Comparison of ENCODE assay signal across 7 cellular contexts in genomic region chr16:2778692-2778958, GRCh38. TPM values are rescaled to one million over a fixed set of nuclear protein-coding genes. Genes with fewer than 3 reads are reported as not detected.
DNase-seq lines count a peak whose midpoint lies in the region; ATAC-seq, FAIRE-seq and TF ChIP-seq lines count a peak whose summit lies in the region.
"Had no signal": no experiment of that assay in that cellular context is flagged by ENCODE, and none has a peak within 500 bp of the region (broad histone marks: within the 10 kb centered on the region; RNA-seq: fewer than 3 reads in every experiment).

No MANE protein-coding gene starts in this region.

- TF ChIP-seq POLR2A in K562 (conservative IDR thresholded peaks at IDR 0.05), result no peak

- no peak overlapping the region for H4K8ac ChIP-seq in trophoblast cell (ENCODE audit: low read depth, low read length)

- H3K79me1 ChIP-seq in trophoblast cell (ENCODE audit: low read length), result peaks cover 12% of the 10 kb centered on the region

- WGBS in K562 (ENCODE audit: insufficient coverage, low coverage, missing lambda C conversion rate), result 94% methylated on average over 12 of the region's 12 CpGs
- no CpG with 5 or more reads among the region's 12 CpGs for WGBS in trophoblast cell (ENCODE audit: extremely low coverage, insufficient coverage, insufficient read length)

- DNase-seq in K562 (ENCODE audit: extremely low read depth in 1 of 4, low spot score in 3 of 4) (no peak), trophoblast cell (no peak), Ammon's horn (ENCODE audit: low spot score) (no peak), HT-29 (ENCODE audit: low spot score) (no peak), NCI-H2081 treated with DMSO at 0.1 percent for 48 hours (lab: John Stamatoyannopoulos, UW) (no peak)

- H3K4me3 ChIP-seq in HUES6 (ENCODE audit: low read depth, low read length) (peak overlapping the region; percentile 99; the same call in 1 of the 2 replicates), K562 (0 out of 2 replicates have a peak overlapping the region, but pooled peaks have one; percentile 97), trophoblast cell (ENCODE audit: low read depth, low read length) (no peak overlapping the region)

- H3K79me2 ChIP-seq in K562 (ENCODE audit: control insufficient read depth, insufficient read depth, low read length), result peaks cover 37% of the 10 kb centered on the region
- peaks cover 14% of the 10 kb centered on the region for H3K79me2 ChIP-seq in trophoblast cell (ENCODE audit: control insufficient read depth, insufficient read depth, low read length, poor library complexity)

- no peak for TF ChIP-seq RAD21 in K562 (CRISPR knock-in tag; conservative IDR thresholded peaks at IDR 0.05 in 1 of 2, IDR thresholded peaks at IDR 0.05 in 1 of 2)

- H4K12ac ChIP-seq in trophoblast cell (ENCODE audit: low read depth, low read length), result no peak overlapping the region

- no peak for TF ChIP-seq EP300 in K562 (IDR thresholded peaks at IDR 0.05; ENCODE audit: low read length)

- H2BK12ac ChIP-seq in trophoblast cell (ENCODE audit: low read length), result no peak overlapping the region

- H3K9me3 ChIP-seq in HUES6 (ENCODE audit: control insufficient read depth, insufficient read depth, low read depth, low read length) (no peaks in the 10 kb centered on the region), K562 (replicated peaks; ENCODE audit: control insufficient read depth, insufficient read depth, low read depth, low read length) (no peaks in the 10 kb centered on the region), trophoblast cell (ENCODE audit: insufficient read depth, low read depth, low read length) (no peaks in the 10 kb centered on the region)

- no peak overlapping the region for H3K23ac ChIP-seq in trophoblast cell (ENCODE audit: low read length)

- no peak for FAIRE-seq in K562 (lab: Jason Lieb, UNC)
- FAIRE-seq: bronchial epithelial cell had no signal

- H4K91ac ChIP-seq in trophoblast cell (ENCODE audit: low read depth, low read length), result no peak overlapping the region

- no peaks in the 10 kb centered on the region; the same call in 1 of the 2 replicates for H4K20me1 ChIP-seq in K562 (replicated peaks; ENCODE audit: control insufficient read depth, insufficient read depth, low read length)

- H3K4ac ChIP-seq in trophoblast cell (ENCODE audit: low read depth, low read length), result no peak overlapping the region

- H2AFZ ChIP-seq in K562 (ENCODE audit: low read depth, low read length), result no peak overlapping the region
- H2AFZ ChIP-seq in trophoblast cell (ENCODE audit: insufficient read depth, low read length, poor library complexity), result no peak overlapping the region

- H3K27ac ChIP-seq in HUES6 (ENCODE audit: low read depth, low read length) (peak overlapping the region; percentile 98; the same call in 1 of the 2 replicates), K562 (ENCODE audit: extremely low read depth, low read depth, low read length) (no peak overlapping the region), trophoblast cell (ENCODE audit: low read depth, low read length) (peak overlapping the region; percentile 24)

- H3K9ac ChIP-seq in HUES6 (ENCODE audit: low read length) (peak overlapping the region; percentile 100), K562 (ENCODE audit: insufficient read depth in 1 of 2, low read depth in 2 of 2, low read length in 2 of 2) (peak overlapping the region; percentile 99 to 100; a peak in 1 of 4 replicates), trophoblast cell (ENCODE audit: low read length) (no peak overlapping the region)

- H3K4me1 ChIP-seq in HUES6 (ENCODE audit: control insufficient read depth, insufficient read depth, low read length) (peaks cover 18% of the 10 kb centered on the region), K562 (replicated peaks in 1 of 2; ENCODE audit: control insufficient read depth in 2 of 2, insufficient read depth in 2 of 2, low read length in 2 of 2) (peaks cover 10 to 40% of the 10 kb centered on the region in 2 experiments; a peak in 4 of 5 replicates), trophoblast cell (ENCODE audit: control insufficient read depth in 1 of 2, insufficient read depth in 2 of 2, low read length in 2 of 2) (peaks cover 0 to 17% of the 10 kb centered on the region in 2 experiments)

- POLR2A ChIA-PET in K562 (lab: Yijun Ruan, JAX), result interaction anchor here (0.5 to 3.9 kb wide), 12 partner anchors 9 to 762 kb away, joined by 3 to 28 read pairs (median 5); no protein-coding TSS in a partner anchor

- H2AK5ac ChIP-seq in trophoblast cell (ENCODE audit: low read length), result no peak overlapping the region

- H3K14ac ChIP-seq in trophoblast cell (ENCODE audit: low read length), result no peak overlapping the region

- H3K18ac ChIP-seq in trophoblast cell (ENCODE audit: low read length), result no peak overlapping the region

- in situ Hi-C loops in K562 (cut with MboI), result no loop called here

- no TSS peak for BruUV-seq in K562 (replicated peaks; lab: Mats Ljungman, UMichigan)

- H3K36me3 ChIP-seq in HUES6 (ENCODE audit: control insufficient read depth, insufficient read depth, low read length) (peaks cover 22% of the 10 kb centered on the region), K562 (ENCODE audit: control insufficient read depth, insufficient read depth, low read length) (peaks cover 31% of the 10 kb centered on the region), trophoblast cell (ENCODE audit: control insufficient read depth in 1 of 2, insufficient read depth in 2 of 2, low read length in 2 of 2) (peaks cover 14 to 16% of the 10 kb centered on the region in 2 experiments)

- no peaks in the 10 kb centered on the region for H3K9me1 ChIP-seq in K562 (ENCODE audit: control insufficient read depth, insufficient read depth, low read length)

- CTCF ChIA-PET in K562 (lab: Yijun Ruan, JAX; ENCODE audit: low intra/inter-chr PET ratio), result no interaction called here

- no peak for ATAC-seq in K562

- peak overlapping the region; percentile 93; the same call in 1 of the 2 replicates for H3K4me2 ChIP-seq in K562 (ENCODE audit: insufficient read depth, low read length)
- peak overlapping the region; percentile 82 for H3K4me2 ChIP-seq in trophoblast cell (ENCODE audit: low read length)

- intact Hi-C loops in K562 (cut with micrococcal nuclease), result loop anchor here (5.0 kb wide), 1 partner anchor 39 kb away; the partner anchor contains the start of gene PRSS21

- H2BK5ac ChIP-seq in trophoblast cell (ENCODE audit: low read depth, low read length, poor library complexity), result no peak overlapping the region

- H2BK120ac ChIP-seq in trophoblast cell (ENCODE audit: insufficient read depth, low read length, poor library complexity), result no peak overlapping the region

- no peak for TF ChIP-seq CTCF in K562 (IDR thresholded peaks at IDR 0.05 in 2 of 3, conservative IDR thresholded peaks at IDR 0.05 in 1 of 3; ENCODE audit: insufficient read depth in 2 of 3, low read depth in 1 of 3, low read length in 3 of 3)

- no peaks in the 10 kb centered on the region for H3K27me3 ChIP-seq in HUES6 (ENCODE audit: control insufficient read depth, insufficient read depth, low read length)
- no peaks in the 10 kb centered on the region for H3K27me3 ChIP-seq in K562 (ENCODE audit: control insufficient read depth in 2 of 2, insufficient read depth in 2 of 2, low read length in 2 of 2)
- no peaks in the 10 kb centered on the region for H3K27me3 ChIP-seq in trophoblast cell (ENCODE audit: insufficient read depth, low read length)

RNA-seq across cellular contexts. Expression of gene ELOB, which starts 1.5 kb away (rescaled TPM):
- total RNA-seq in K562 (2011; cell fraction: chromatin; rRNA removed; ENCODE audit: low replicate concordance), result 7.2 and 24.7 TPM in 2 replicates
- 37.5 and 47.0 TPM in 2 replicates for total RNA-seq in K562 (2011; cell fraction: nucleolus; rRNA removed)
- total RNA-seq in K562 (2011; cell fraction: nucleoplasm; rRNA removed), result 31.9 and 34.9 TPM in 2 replicates
- total RNA-seq in K562 (2014; rRNA removed), result 285 and 395 TPM in 2 replicates
- 29.4 and 63.2 TPM in 2 replicates for total RNA-seq in K562 (2014; rRNA removed; fragmentation: Illumina TruSeq; extraction: Trizol)
- 219 and 223 TPM in 2 replicates for total RNA-seq in K562 (2015; rRNA removed; fragmentation: Illumina TruSeq; extraction: Trizol)
- total RNA-seq in K562 (2021), result 237 and 268 TPM in 2 replicates
- polyA plus RNA-seq in K562 (2011; rRNA removed), result 206 and 220 TPM in 2 replicates
- polyA plus RNA-seq in K562 (2011; cell fraction: cytosol; rRNA removed), result 693 and 1,390 TPM in 2 replicates
- 132 and 211 TPM in 2 replicates for polyA plus RNA-seq in K562 (2011; cell fraction: nucleus; rRNA removed)
- 297 and 487 TPM in 2 replicates for polyA plus RNA-seq in K562 (2012)
- polyA plus RNA-seq in K562 (2014; fragmentation: Illumina TruSeq; extraction: Trizol), result 180 and 344 TPM in 2 replicates
- polyA plus RNA-seq in K562 (2014; fragmentation: Nextera tagmentation; extraction: Ambion mirVana), result 100 to 1,000 TPM; 764 to 791 TPM
- polyA plus RNA-seq in K562 (2014; rRNA removed), result 298 and 313 TPM in 2 replicates
- polyA minus RNA-seq in K562 (2011; rRNA and poly(A)+ RNA removed), result 34.5 and 73.6 TPM in 2 replicates
- 64.8 and 95.8 TPM in 2 replicates for polyA minus RNA-seq in K562 (2011; cell fraction: cytosol; rRNA and poly(A)+ RNA removed)
- 15.5 and 22.3 TPM in 2 replicates for polyA minus RNA-seq in K562 (2011; cell fraction: nucleus; rRNA and poly(A)+ RNA removed)
- polyA plus RNA-seq in trophoblast cell (2013), result 100 TPM in 2 replicates
- total RNA-seq in HT-29 (2014; rRNA removed; shearing (Covaris generic)), result 387 and 398 TPM in 2 replicates

RNA-seq across cellular contexts. Expression of gene PRSS33, which starts 8.7 kb away (rescaled TPM):
- not detected in 2 replicates for total RNA-seq in K562 (2011; cell fraction: chromatin; rRNA removed; ENCODE audit: low replicate concordance)
- total RNA-seq in K562 (2011; cell fraction: nucleolus; rRNA removed), result not detected in 2 replicates
- not detected in 2 replicates for total RNA-seq in K562 (2011; cell fraction: nucleoplasm; rRNA removed)
- total RNA-seq in K562 (2014; rRNA removed), result not detected in 2 replicates
- total RNA-seq in K562 (2014; rRNA removed; fragmentation: Illumina TruSeq; extraction: Trizol), result not detected in 2 replicates
- total RNA-seq in K562 (2015; rRNA removed; fragmentation: Illumina TruSeq; extraction: Trizol), result not detected in 2 replicates
- total RNA-seq in K562 (2021), result not detected in 2 replicates
- not detected in 2 replicates for polyA plus RNA-seq in K562 (2011; rRNA removed)
- polyA plus RNA-seq in K562 (2011; cell fraction: cytosol; rRNA removed), result not detected in 2 replicates
- not detected in 2 replicates for polyA plus RNA-seq in K562 (2011; cell fraction: nucleus; rRNA removed)
- polyA plus RNA-seq in K562 (2012), result 0.06 TPM in 1 of 2 replicates, not detected in the other
- not detected in 2 replicates for polyA plus RNA-seq in K562 (2014; fragmentation: Illumina TruSeq; extraction: Trizol)
- polyA plus RNA-seq in K562 (2014; fragmentation: Nextera tagmentation; extraction: Ambion mirVana), result not detected
- not detected in 2 replicates for polyA plus RNA-seq in K562 (2014; rRNA removed)
- not detected in 2 replicates for polyA minus RNA-seq in K562 (2011; rRNA and poly(A)+ RNA removed)
- not detected in 2 replicates for polyA minus RNA-seq in K562 (2011; cell fraction: cytosol; rRNA and poly(A)+ RNA removed)
- not detected in 2 replicates for polyA minus RNA-seq in K562 (2011; cell fraction: nucleus; rRNA and poly(A)+ RNA removed)
- polyA plus RNA-seq in trophoblast cell (2013), result not detected in 2 replicates
- 0.13 TPM in 1 of 2 replicates, not detected in the other for total RNA-seq in HT-29 (2014; rRNA removed; shearing (Covaris generic))
- total RNA-seq: bronchial epithelial cell had no signal

RNA-seq across cellular contexts. Expression of gene PRSS41, which starts 19.6 kb away (rescaled TPM):
- total RNA-seq in K562 (2011; cell fraction: chromatin; rRNA removed; ENCODE audit: low replicate concordance), result not detected in 2 replicates
- not detected in 2 replicates for total RNA-seq in K562 (2011; cell fraction: nucleolus; rRNA removed)
- not detected in 2 replicates for total RNA-seq in K562 (2011; cell fraction: nucleoplasm; rRNA removed)
- total RNA-seq in K562 (2014; rRNA removed), result not detected in 2 replicates
- total RNA-seq in K562 (2014; rRNA removed; fragmentation: Illumina TruSeq; extraction: Trizol), result not detected in 2 replicates
- total RNA-seq in K562 (2015; rRNA removed; fragmentation: Illumina TruSeq; extraction: Trizol), result not detected in 2 replicates
- not detected in 2 replicates for total RNA-seq in K562 (2021)
- not detected in 2 replicates for polyA plus RNA-seq in K562 (2011; rRNA removed)
- polyA plus RNA-seq in K562 (2011; cell fraction: cytosol; rRNA removed), result not detected in 2 replicates
- polyA plus RNA-seq in K562 (2011; cell fraction: nucleus; rRNA removed), result not detected in 2 replicates
- not detected in 2 replicates for polyA plus RNA-seq in K562 (2012)
- not detected in 2 replicates for polyA plus RNA-seq in K562 (2014; fragmentation: Illumina TruSeq; extraction: Trizol)
- not detected for polyA plus RNA-seq in K562 (2014; fragmentation: Nextera tagmentation; extraction: Ambion mirVana)
- not detected in 2 replicates for polyA plus RNA-seq in K562 (2014; rRNA removed)
- polyA minus RNA-seq in K562 (2011; rRNA and poly(A)+ RNA removed), result 0.18 TPM in 1 of 2 replicates, not detected in the other
- not detected in 2 replicates for polyA minus RNA-seq in K562 (2011; cell fraction: cytosol; rRNA and poly(A)+ RNA removed)
- not detected in 2 replicates for polyA minus RNA-seq in K562 (2011; cell fraction: nucleus; rRNA and poly(A)+ RNA removed)
- not detected in 2 replicates for polyA plus RNA-seq in trophoblast cell (2013)
- total RNA-seq in HT-29 (2014; rRNA removed; shearing (Covaris generic)), result not detected in 2 replicates
- total RNA-seq: bronchial epithelial cell had no signal

RNA-seq across cellular contexts. Expression of gene SRRM2, which starts 26.2 kb away (rescaled TPM):
- total RNA-seq in K562 (2011; cell fraction: chromatin; rRNA removed; ENCODE audit: low replicate concordance), result 1,596 and 1,670 TPM in 2 replicates
- 1,139 and 1,167 TPM in 2 replicates for total RNA-seq in K562 (2011; cell fraction: nucleolus; rRNA removed)
- 1,487 and 2,488 TPM in 2 replicates for total RNA-seq in K562 (2011; cell fraction: nucleoplasm; rRNA removed)
- total RNA-seq in K562 (2014; rRNA removed) (81.1 and 85.3 TPM in 2 replicates), K562 (2014; rRNA removed; fragmentation: Illumina TruSeq; extraction: Trizol) (79.2 and 79.9 TPM in 2 replicates), K562 (2015; rRNA removed; fragmentation: Illumina TruSeq; extraction: Trizol) (70.6 and 91.2 TPM in 2 replicates), K562 (2021) (413 and 466 TPM in 2 replicates)
- polyA plus RNA-seq in K562 (2011; rRNA removed) (82.5 and 179 TPM in 2 replicates), K562 (2014; fragmentation: Illumina TruSeq; extraction: Trizol) (517 and 558 TPM in 2 replicates), K562 (2014; fragmentation: Nextera tagmentation; extraction: Ambion mirVana) (10 to 100 TPM; 26.7 to 27.6 TPM), K562 (2014; rRNA removed) (463 and 563 TPM in 2 replicates)
- polyA plus RNA-seq in K562 (2011; cell fraction: cytosol; rRNA removed), result 102 and 119 TPM in 2 replicates
- polyA plus RNA-seq in K562 (2011; cell fraction: nucleus; rRNA removed), result 1,748 and 2,419 TPM in 2 replicates
- 391 and 584 TPM in 2 replicates for polyA plus RNA-seq in K562 (2012)
- 72.4 and 72.8 TPM in 2 replicates for polyA minus RNA-seq in K562 (2011; rRNA and poly(A)+ RNA removed)
- polyA minus RNA-seq in K562 (2011; cell fraction: cytosol; rRNA and poly(A)+ RNA removed), result 155 and 244 TPM in 2 replicates
- 233 and 249 TPM in 2 replicates for polyA minus RNA-seq in K562 (2011; cell fraction: nucleus; rRNA and poly(A)+ RNA removed)
- polyA plus RNA-seq in trophoblast cell (2013), result 472 and 481 TPM in 2 replicates
- total RNA-seq in HT-29 (2014; rRNA removed; shearing (Covaris generic)), result 132 and 138 TPM in 2 replicates

RNA-seq across cellular contexts. Expression of gene PRSS21, which starts 38.4 kb away (rescaled TPM):
- total RNA-seq in K562 (2011; cell fraction: chromatin; rRNA removed; ENCODE audit: low replicate concordance), result 205 and 513 TPM in 2 replicates
- total RNA-seq in K562 (2011; cell fraction: nucleolus; rRNA removed), result 438 and 448 TPM in 2 replicates
- total RNA-seq in K562 (2011; cell fraction: nucleoplasm; rRNA removed), result 292 and 307 TPM in 2 replicates
- 61.3 and 77.8 TPM in 2 replicates for total RNA-seq in K562 (2014; rRNA removed)
- 41.5 and 43.6 TPM in 2 replicates for total RNA-seq in K562 (2014; rRNA removed; fragmentation: Illumina TruSeq; extraction: Trizol)
- 41.7 and 43.7 TPM in 2 replicates for total RNA-seq in K562 (2015; rRNA removed; fragmentation: Illumina TruSeq; extraction: Trizol)
- total RNA-seq in K562 (2021), result 113 and 121 TPM in 2 replicates
- polyA plus RNA-seq in K562 (2011; rRNA removed), result 112 and 157 TPM in 2 replicates
- 149 and 221 TPM in 2 replicates for polyA plus RNA-seq in K562 (2011; cell fraction: cytosol; rRNA removed)
- 780 and 951 TPM in 2 replicates for polyA plus RNA-seq in K562 (2011; cell fraction: nucleus; rRNA removed)
- 109 and 148 TPM in 2 replicates for polyA plus RNA-seq in K562 (2012)
- polyA plus RNA-seq in K562 (2014; fragmentation: Illumina TruSeq; extraction: Trizol), result 76.1 and 104 TPM in 2 replicates
- 10 to 100 TPM; 12.1 to 21.0 TPM for polyA plus RNA-seq in K562 (2014; fragmentation: Nextera tagmentation; extraction: Ambion mirVana)
- polyA plus RNA-seq in K562 (2014; rRNA removed), result 106 and 107 TPM in 2 replicates
- polyA minus RNA-seq in K562 (2011; rRNA and poly(A)+ RNA removed), result 23.0 and 37.7 TPM in 2 replicates
- 26.8 and 31.8 TPM in 2 replicates for polyA minus RNA-seq in K562 (2011; cell fraction: cytosol; rRNA and poly(A)+ RNA removed)
- 53.4 and 78.8 TPM in 2 replicates for polyA minus RNA-seq in K562 (2011; cell fraction: nucleus; rRNA and poly(A)+ RNA removed)
- not detected in 2 replicates for polyA plus RNA-seq in trophoblast cell (2013)
- total RNA-seq in HT-29 (2014; rRNA removed; shearing (Covaris generic)), result not detected in 2 replicates
